15 cellular contexts compared by ENCODE assay signal in the genomic region with DNA sequence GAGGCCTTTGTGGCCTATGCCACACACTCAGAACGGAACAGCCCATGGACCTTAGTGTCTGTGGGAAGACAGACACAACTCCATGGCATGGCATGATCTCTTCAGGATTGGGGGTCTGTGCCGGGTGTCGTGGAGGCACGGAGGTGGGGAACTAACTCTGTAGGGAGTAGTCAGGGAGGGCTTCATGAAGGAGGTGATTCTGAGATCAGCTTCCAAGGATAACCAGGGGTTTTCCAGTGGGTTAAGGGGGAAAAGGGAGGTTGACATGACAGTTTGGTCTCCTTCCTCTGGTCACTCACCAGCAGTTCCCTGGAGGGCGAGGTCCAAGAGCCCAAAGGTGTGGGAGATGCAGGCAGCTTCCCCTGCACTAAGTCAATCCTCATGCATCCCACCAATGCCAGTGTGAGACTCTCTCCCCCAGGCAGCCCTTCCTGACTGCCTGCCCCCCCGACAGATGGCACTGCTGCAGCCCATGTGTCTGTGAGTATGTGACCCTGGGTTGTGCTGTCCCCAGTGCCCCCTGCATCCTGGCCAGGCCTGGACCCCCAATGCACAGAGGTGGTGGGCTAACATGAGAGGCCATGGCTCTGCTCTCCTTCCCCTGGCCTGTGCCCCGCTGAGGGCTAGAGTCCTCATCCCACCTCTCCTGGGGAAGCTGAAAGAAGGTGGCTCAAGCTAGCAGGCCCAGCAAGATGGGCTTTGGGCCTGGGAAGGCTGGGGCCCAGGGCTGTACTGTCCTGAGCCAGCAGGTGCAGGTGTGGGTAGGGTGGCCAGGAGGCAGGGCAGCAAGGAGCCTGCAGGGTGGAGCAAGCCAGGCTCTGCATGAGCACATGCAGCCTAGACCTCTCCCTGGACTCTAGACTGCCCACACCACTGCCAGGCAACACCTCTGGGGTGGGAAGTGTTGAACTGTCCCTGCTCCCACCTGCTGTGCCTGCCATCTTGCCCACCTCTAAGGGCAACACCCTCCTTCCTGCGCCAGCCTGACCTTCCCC. TPM values are rescaled to one million over a fixed set of nuclear protein-coding genes. Genes with fewer than 3 reads are reported as not detected.
A peak's percentile ranks its signal among the peaks of the same experiment; 100 is the strongest.
DNase-seq lines count a peak whose midpoint lies in the region; ATAC-seq, FAIRE-seq and TF ChIP-seq lines count a peak whose summit lies in the region.
"Had no signal": no experiment of that assay in that cellular context is flagged by ENCODE, and none has a peak within 500 bp of the region (broad histone marks: within the 10 kb centered on the region; RNA-seq: fewer than 3 reads in every experiment).

No MANE protein-coding gene starts in this region.

- 94% methylated on average over 7 of the region's 8 CpGs for WGBS in A549 (ENCODE audit: missing lambda C conversion rate)
- no CpG with 5 or more reads among the region's 8 CpGs for WGBS in neuronal stem cell (ENCODE audit: extremely low coverage in 2 of 2, insufficient read length in 2 of 2, insufficient replicate concordance in 1 of 2), 2 donors

- H3K4me3 Mint-ChIP-seq in T-cell, result peak overlapping the region in 2 of 3 donors; percentile 28 to 42

- H3K4me1 ChIP-seq in A549, result 0 out of 3 replicates have a peak, but pooled peaks cover 4% of the 10 kb centered on the region
- peaks cover 0 to 7% of the 10 kb centered on the region in 2 donors for H3K4me1 ChIP-seq in neuronal stem cell (ENCODE audit: control insufficient read depth in 2 of 2, insufficient read depth in 1 of 2, low read depth in 1 of 2, low read length in 2 of 2)

- H3K14ac ChIP-seq in neuronal stem cell (ENCODE audit: low read length), result peak overlapping the region; percentile 57

- H3K27me3 ChIP-seq in neuronal stem cell (ENCODE audit: control insufficient read depth in 3 of 3, insufficient read depth in 3 of 3, low read depth in 1 of 3, low read length in 3 of 3), result peaks cover 15 to 72% (median 45%) of the 10 kb centered on the region in 3 experiments

- TF ChIP-seq POLR2A in A549 (IDR thresholded peaks at IDR 0.05; ENCODE audit: low read length), result no peak

- TF ChIP-seq RAD21 in A549 (conservative IDR thresholded peaks at IDR 0.05 in 1 of 2, IDR thresholded peaks at IDR 0.05 in 1 of 2), result no peak

- peaks cover 25 to 57% (median 39%) of the 10 kb centered on the region in 3 donors for H3K4me1 Mint-ChIP-seq in T-cell

- no peak overlapping the region for H3K4me3 ChIP-seq in A549
- peak overlapping the region in 1 of 2 donors; percentile 10 for H3K4me3 ChIP-seq in neuronal stem cell (ENCODE audit: low read length in 2 of 2)

- no peaks in the 10 kb centered on the region for H3K36me3 ChIP-seq in neuronal stem cell (replicated peaks in 1 of 2; ENCODE audit: control insufficient read depth in 2 of 2, insufficient read depth in 2 of 2, low read length in 2 of 2)

- H3K4ac ChIP-seq in neuronal stem cell (ENCODE audit: low read length), result no peak overlapping the region

- H3K23ac ChIP-seq in neuronal stem cell (ENCODE audit: low read depth, low read length, poor library complexity), result peak overlapping the region; percentile 16

- no peak for TF ChIP-seq EP300 in A549 (IDR thresholded peaks at IDR 0.05)

- no peak for FAIRE-seq in A549 (lab: Jason Lieb, UNC)

- DNase-seq in A549 (ENCODE audit: low read depth in 1 of 2, low spot score in 1 of 2), result no peak
- peak in 4 of 34 experiments; percentile 1 to 20 (median 6) for DNase-seq in T-cell
- DNase-seq in effector CD4-positive, alpha-beta T cell, result peak; percentile 1
- DNase-seq in neuronal stem cell (ENCODE audit: low spot score), result no peak
- DNase-seq in OCI-M1 (lab: John Stamatoyannopoulos, UW), result no peak
- no peak for DNase-seq in HT-29 (ENCODE audit: low spot score)
- no peak for DNase-seq in DMS79 treated with DMSO at 0.1 percent for 48 hours (lab: John Stamatoyannopoulos, UW)
- DNase-seq: C1 segment of cervical spinal cord; hypothalamus; midbrain; NCI-H1105; NK-92 treated with Interleukin-12 subunit alpha and Interleukin-12 subunit beta, amount 100 ng/mL, for 24 hours had no signal

- peak overlapping the region in 1 of 2 donors; percentile 28 for H3K27ac Mint-ChIP-seq in T-cell

- POLR2A ChIA-PET in A549 (lab: Yijun Ruan, JAX) (no interaction called here), T-cell (lab: Charles Lee) (no interaction called here)

- ATAC-seq in A549, result no peak
- no peak for ATAC-seq in T-cell (replicated peaks in 1 of 4)
- no peak for ATAC-seq in GM19351 (IDR thresholded peaks at IDR 0.05; ENCODE audit: unreplicated experiment)

- TF ChIP-seq CTCF in A549 (IDR thresholded peaks at IDR 0.05), result no peak

- H4K8ac ChIP-seq in neuronal stem cell (ENCODE audit: low read depth, low read length), result no peak overlapping the region

- H3K36me3 Mint-ChIP-seq in T-cell, result no peaks in the 10 kb centered on the region

- CTCF ChIA-PET in A549 (lab: Yijun Ruan, JAX), result interaction anchor here (1.0 to 1.2 kb wide), 2 partner anchors 18 to 22 kb away, joined by 3 to 4 read pairs; no protein-coding TSS in a partner anchor
- CTCF ChIA-PET in T-cell (lab: Charles Lee), result interaction anchor here in 1 of 2 donors (0.5 kb wide), 1 partner anchor 27 kb away, joined by 3 read pairs; no protein-coding TSS in a partner anchor

- no peak overlapping the region for H2BK12ac ChIP-seq in neuronal stem cell (ENCODE audit: low read length)

- H3K9me3 ChIP-seq in A549 (no peaks in the 10 kb centered on the region), neuronal stem cell (replicated peaks in 1 of 2; ENCODE audit: control insufficient read depth in 2 of 2, insufficient read depth in 1 of 2, low read depth in 1 of 2, low read length in 2 of 2) (no peaks in the 10 kb centered on the region)

- H2AK5ac ChIP-seq in neuronal stem cell (ENCODE audit: low read depth, low read length), result peak overlapping the region; percentile 41

- peak overlapping the region; percentile 76 for H4K91ac ChIP-seq in neuronal stem cell (ENCODE audit: low read depth, low read length, poor library complexity)

- H2BK120ac ChIP-seq in neuronal stem cell (ENCODE audit: low read depth, low read length), result peak overlapping the region; percentile 76

- no peak overlapping the region for H3K27ac ChIP-seq in A549
- no peak overlapping the region for H3K27ac ChIP-seq in neuronal stem cell (replicated peaks; ENCODE audit: low read length)
- H3K27ac ChIP-seq: epithelial cell of prostate had no signal

- no peaks in the 10 kb centered on the region for H3K9me3 Mint-ChIP-seq in T-cell

- H3K4me2 ChIP-seq in A549 (no peak overlapping the region), neuronal stem cell (ENCODE audit: insufficient read depth, low read length, poor library complexity, severe bottlenecking) (no peak overlapping the region)

- H3K9ac ChIP-seq in neuronal stem cell (ENCODE audit: low read depth, low read length, poor library complexity), result no peak overlapping the region

- peaks cover 13 to 15% of the 10 kb centered on the region in 2 donors for H3K27me3 Mint-ChIP-seq in T-cell

- peak overlapping the region; percentile 55 for H3K18ac ChIP-seq in neuronal stem cell (ENCODE audit: low read length)

- no peak overlapping the region for H2BK5ac ChIP-seq in neuronal stem cell (ENCODE audit: low read length)

- H3K79me1 ChIP-seq in neuronal stem cell (ENCODE audit: low read depth, low read length), result no peaks in the 10 kb centered on the region

- H2BK15ac ChIP-seq in neuronal stem cell (ENCODE audit: low read length), result no peak overlapping the region

- no peak overlapping the region for H2AFZ ChIP-seq in neuronal stem cell (ENCODE audit: low read length)

TF ChIP-seq in A549, 52 proteins besides CTCF, POLR2A, EP300 and RAD21:
- TF ChIP-seq ZFP36 (IDR thresholded peaks at IDR 0.05; ENCODE audit: borderline replicate concordance, partially characterized antibody), result peak; percentile 51
- no peak for TF ChIP-seq HEYL (CRISPR knock-in tag; IDR thresholded peaks at IDR 0.05)
- no peak for TF ChIP-seq NFE2L2 (conservative IDR thresholded peaks at IDR 0.05; ENCODE audit: low read length)

RNA-seq across cellular contexts. Expression of gene RASGEF1A, which starts 39.7 kb away (rescaled TPM):
- polyA plus RNA-seq in A549 (2011; rRNA removed) (3.5 and 4.2 TPM in 2 replicates), A549 (2017; fragmentation: RNase III; extraction: RNeasy Plus Mini Kit Qiagen cat#74134 plus additional on column Dnase treatment) (1.6 to 2.5 TPM (median 1.7 TPM) in 3 replicates)
- 5.7 and 9.7 TPM in 2 replicates for polyA plus RNA-seq in A549 (2012; cell fraction: cytosol; rRNA removed)
- 8.2 and 10.4 TPM in 2 replicates for polyA plus RNA-seq in A549 (2012; cell fraction: nucleus; rRNA removed)
- polyA minus RNA-seq in A549 (2011; rRNA and poly(A)+ RNA removed), result 5.3 and 6.4 TPM in 2 replicates
- total RNA-seq in T-cell, result 1 to 10 TPM; 2.2 to 6.9 (median 5.6) TPM
- polyA plus RNA-seq in neuronal stem cell (2013, experiment 1 of 2), result 3.5 TPM
- polyA plus RNA-seq in neuronal stem cell (2013, experiment 2 of 2), result 3.6 TPM
- not detected in 2 replicates for total RNA-seq in HT-29 (2014; rRNA removed; shearing (Covaris generic))
- total RNA-seq: HT1080 had no signal
